In the genomic region with DNA sequence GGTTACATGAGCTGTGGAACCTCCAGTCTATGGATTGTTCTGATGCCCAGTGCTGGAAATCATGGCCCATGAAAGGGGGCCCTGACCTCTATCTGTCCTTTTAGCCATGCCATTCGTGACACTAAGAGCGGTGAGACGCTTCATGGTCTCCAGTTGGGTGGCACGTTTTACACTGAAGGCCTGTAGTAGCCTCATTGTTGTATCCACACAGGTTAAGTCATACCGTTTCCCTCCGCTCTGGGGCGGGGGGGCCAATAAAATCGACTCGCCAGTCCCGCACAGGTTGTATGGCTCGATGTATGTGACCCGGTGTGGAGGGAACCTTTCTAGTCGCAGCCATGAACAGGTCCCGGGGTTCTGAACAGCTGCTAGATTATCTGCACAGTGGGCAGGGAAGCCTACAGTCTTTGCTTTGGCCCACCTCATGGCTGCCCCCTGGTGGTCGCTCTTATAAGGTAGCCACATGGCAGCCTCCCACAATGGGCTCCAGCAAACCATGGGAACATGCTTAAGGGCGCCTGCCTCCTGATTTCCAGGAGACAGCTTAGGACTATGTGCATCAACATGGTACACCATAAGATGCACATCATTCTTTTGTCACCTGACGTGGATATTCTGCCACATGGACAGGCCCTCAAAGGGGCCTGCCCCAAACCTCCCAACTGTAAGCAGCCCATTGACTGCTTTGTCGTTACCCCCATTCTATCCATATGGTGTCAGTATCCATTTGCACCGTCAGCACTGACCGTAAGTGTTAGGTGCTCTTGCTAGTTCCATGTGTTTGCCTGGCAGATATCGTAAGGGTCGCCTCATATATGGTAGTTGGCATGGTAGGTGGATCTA, we compare ENCODE assay signal across 8 cellular contexts. TPM values are rescaled to one million over a fixed set of nuclear protein-coding genes. Genes with fewer than 3 reads are reported as not detected.
DNase-seq lines count a peak whose midpoint lies in the region; ATAC-seq and TF ChIP-seq lines count a peak whose summit lies in the region.

No MANE protein-coding gene starts in this region.

- peak; percentile 94 for TF ChIP-seq CTCF in endodermal cell (conservative IDR thresholded peaks at IDR 0.05)
- peak; percentile 78 for TF ChIP-seq CTCF in mesothelial cell of epicardium (IDR thresholded peaks at IDR 0.05; ENCODE audit: unreplicated experiment)

- peaks cover 2% of the 10 kb centered on the region for H3K9me3 Mint-ChIP-seq in endodermal cell
- peaks cover 4% of the 10 kb centered on the region for H3K9me3 Mint-ChIP-seq in mesothelial cell of epicardium

- H3K27ac Mint-ChIP-seq in endodermal cell (peak overlapping the region; percentile 22), mesothelial cell of epicardium (no peak overlapping the region)

- H3K4me3 Mint-ChIP-seq in endodermal cell (no peak overlapping the region), mesothelial cell of epicardium (no peak overlapping the region)

- no peaks in the 10 kb centered on the region for H3K36me3 ChIP-seq in endodermal cell (ENCODE audit: control insufficient read depth, insufficient read depth, low read length)

- H3K36me3 Mint-ChIP-seq in endodermal cell (ENCODE audit: low read depth) = no peaks in the 10 kb centered on the region
- no peaks in the 10 kb centered on the region for H3K36me3 Mint-ChIP-seq in mesothelial cell of epicardium

- ATAC-seq in HG03432 (IDR thresholded peaks at IDR 0.05; ENCODE audit: unreplicated experiment) = no peak

- H3K27me3 Mint-ChIP-seq in endodermal cell (ENCODE audit: insufficient read depth) = no peaks in the 10 kb centered on the region
- no peaks in the 10 kb centered on the region for H3K27me3 Mint-ChIP-seq in mesothelial cell of epicardium (ENCODE audit: low read depth)

- H3K4me3 ChIP-seq in endodermal cell (ENCODE audit: low read length) = no peak overlapping the region

- WGBS in endodermal cell (ENCODE audit: insufficient coverage in 1 of 2, insufficient read length in 1 of 2), 2 experiments = 76% methylated on average over 18 to 22 of the region's 22 CpGs

- no peaks in the 10 kb centered on the region for H3K27me3 ChIP-seq in endodermal cell (ENCODE audit: control insufficient read depth, insufficient read depth, low read length, poor library complexity, severe bottlenecking)

- peaks cover 9% of the 10 kb centered on the region for H3K9me3 ChIP-seq in endodermal cell (ENCODE audit: control insufficient read depth, low read length)

- H3K4me1 ChIP-seq in endodermal cell (ENCODE audit: control insufficient read depth, insufficient read depth, low read length) = peaks cover 13% of the 10 kb centered on the region

- no peak overlapping the region for H3K27ac ChIP-seq in endodermal cell (ENCODE audit: low read depth, low read length)

- H3K4me1 Mint-ChIP-seq in endodermal cell (peaks cover 18% of the 10 kb centered on the region), mesothelial cell of epicardium (peaks cover 10% of the 10 kb centered on the region)

- DNase-seq in SHP77 (lab: John Stamatoyannopoulos, UW) = peak; percentile 60 to 61
- DNase-seq in SHP77 treated with DMSO at 0.1 percent for 48 hours (lab: John Stamatoyannopoulos, UW) = no peak
- peak; percentile 77 for DNase-seq in NCI-H82 (lab: John Stamatoyannopoulos, UW)
- DNase-seq in activated CD8-positive, alpha-beta memory T cell treated with anti-CD3 and anti-CD28 coated beads for 4 hours (ENCODE audit: low read depth in 2 of 2) = peak; percentile 70 to 73
- DNase-seq in endodermal cell = peak; percentile 95
- DNase-seq in mesothelial cell of epicardium (ENCODE audit: low spot score in 2 of 2, unreplicated experiment in 2 of 2) = peak in 1 of 2 experiments; percentile 74
- DNase-seq in stimulated activated CD8-positive, alpha-beta memory T cell treated with anti-CD3 and anti-CD28 coated beads, Interleukin-2, amount 100 ng/mL, for 48 hours (ENCODE audit: low read depth in 2 of 2) = peak; percentile 76 to 83

- H3K9ac ChIP-seq in endodermal cell (ENCODE audit: extremely low read depth, low read length, poor library complexity, severe bottlenecking) = no peak overlapping the region

RNA-seq across cellular contexts. Expression of a gene that starts 19.7 kb away (rescaled TPM):
- total RNA-seq in endodermal cell (1 to 10 TPM in 1 of 2 donors, under 1 TPM in 1; 0.46 to 1.1 TPM), mesothelial cell of epicardium (1.3 to 2.2 TPM (median 1.8 TPM) in 3 replicates)
- 0.36 TPM for polyA plus RNA-seq in endodermal cell (2013, experiment 1 of 2)
- 0.46 TPM for polyA plus RNA-seq in endodermal cell (2013, experiment 2 of 2)

RNA-seq across cellular contexts. Expression of a gene that starts 21.4 kb away (rescaled TPM):
- total RNA-seq in endodermal cell (not detected), mesothelial cell of epicardium (15.0 to 16.4 TPM (median 15.9 TPM) in 3 replicates)
- polyA plus RNA-seq in endodermal cell (2013, experiment 1 of 2) = 0.07 TPM
- polyA plus RNA-seq in endodermal cell (2013, experiment 2 of 2) = 0.17 TPM

RNA-seq across cellular contexts. Expression of a gene that starts 59.1 kb away (rescaled TPM):
- total RNA-seq in endodermal cell (1 to 10 TPM; 2.1 to 7.9 TPM), mesothelial cell of epicardium (55.5 to 59.4 TPM (median 56.1 TPM) in 3 replicates)
- polyA plus RNA-seq in endodermal cell (2013, experiment 1 of 2) = 7.4 TPM
- polyA plus RNA-seq in endodermal cell (2013, experiment 2 of 2) = 7.3 TPM

Comparison
In these comparisons a context has a peak if more than half of its experiments do, and no peak if none do; other contexts are left out.
1. RNA of a gene that starts 21.4 kb away (total RNA-seq): 15.0 to 16.4 TPM in mesothelial cell of epicardium; not detected in endodermal cell; every median in the first group is over 10 times any median in the second.